ENCODE assay signal across 30 cellular contexts in the genomic region with DNA sequence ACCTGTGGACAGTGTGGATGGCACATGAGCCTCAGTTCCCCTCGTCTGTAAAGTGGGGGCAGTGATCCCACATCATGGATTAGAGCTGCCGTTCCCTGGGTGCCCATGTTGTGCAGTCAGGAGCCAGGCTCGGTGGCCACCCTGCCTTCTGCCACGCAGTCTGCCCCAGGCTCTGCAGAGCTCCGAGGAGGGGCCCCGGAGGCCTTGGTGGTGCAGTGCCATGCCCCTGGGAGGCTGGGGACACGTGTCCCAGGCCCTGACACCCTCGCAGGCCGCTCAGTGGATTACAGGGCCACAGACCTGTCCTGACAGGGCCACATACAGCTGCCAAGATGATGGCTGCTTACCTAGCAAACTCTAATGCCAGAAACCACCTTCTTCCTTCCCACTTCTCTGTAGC.
"Had no signal": no experiment of that assay in that cellular context is flagged by ENCODE, and none has a peak within 500 bp of the region (broad histone marks: within the 10 kb centered on the region; RNA-seq: fewer than 3 reads in every experiment).

No MANE protein-coding gene starts in this region.

- ATAC-seq: activated CD4-positive, alpha-beta T cell treated with anti-CD3 and anti-CD28 coated beads for 36 hours; activated CD8-positive, alpha-beta memory T cell treated with anti-CD3 and anti-CD28 coated beads, Interleukin-2, amount 10 ng/mL, durations not matched to agents 7 days and 5 days; activated CD8-positive, alpha-beta T cell treated with anti-CD3 and anti-CD28 coated beads, Interleukin-2, amount 10 ng/mL, durations not matched to agents 7 days and 5 days; activated T-helper 17 cell treated with anti-CD3 and anti-CD28 coated beads, Interleukin-2, amount 50 U/mL, for 72 hours; esophagus mucosa; T-helper 17 cell had no signal

- H3K27ac ChIP-seq: brain microvascular endothelial cell, coronary artery, dorsolateral prefrontal cortex had no signal

- DNase-seq: activated CD4-positive, alpha-beta memory T cell treated with anti-CD3 and anti-CD28 coated beads for 36 hours; activated CD4-positive, alpha-beta T cell treated with anti-CD3 and anti-CD28 coated beads for 36 hours; activated CD4-positive, alpha-beta T cell treated with anti-CD3 and anti-CD28 coated beads, Interleukin-2, amount 10 ng/mL, durations not matched to agents 24 days and 14 days; activated CD4-positive, CD25-positive, alpha-beta regulatory T cell; activated CD4-positive, CD25-positive, alpha-beta regulatory T cell treated with anti-CD3 and anti-CD28 coated beads, Interleukin-2, amount 50 U/mL, for 72 hours; activated CD8-positive, alpha-beta memory T cell treated with anti-CD3 and anti-CD28 coated beads, Interleukin-2, amount 10 ng/mL, durations not matched to agents 7 days and 5 days; activated CD8-positive, alpha-beta memory T cell treated with anti-CD3 and anti-CD28 coated beads, Interleukin-2, amount 50 U/mL, for 4 hours; activated CD8-positive, alpha-beta T cell treated with anti-CD3 and anti-CD28 coated beads, Interleukin-2, amount 10 ng/mL, durations not matched to agents 7 days and 5 days; activated effector memory CD4-positive, alpha-beta T cell treated with Interleukin-2 at 50 U/mL for 16 hours; activated gamma-delta T cell treated with Interleukin-2 at 50 U/mL for 16 hours; activated naive CD4-positive, alpha-beta T cell treated with anti-CD3 and anti-CD28 coated beads, Interleukin-2, amount 50 U/mL, for 16 hours; activated naive CD4-positive, alpha-beta T cell treated with Interleukin-2 at 50 U/mL for 16 hours; activated T-cell treated with anti-CD3 and anti-CD28 coated beads for 4 hours; activated T-cell treated with anti-CD3 and anti-CD28 coated beads, Interleukin-2, amount 50 U/mL, for 24 hours; amniotic stem cell; anterior cingulate cortex; brain microvascular endothelial cell; dorsolateral prefrontal cortex; effector memory CD4-positive, alpha-beta T cell; endodermal cell; foreskin fibroblast; head of caudate nucleus; T-helper 1 cell; T-helper 17 cell; T1000 had no signal

- H3K36me3 ChIP-seq: brain microvascular endothelial cell had no signal

- FAIRE-seq: astrocyte, frontal cortex had no signal

- H3K4me3 ChIP-seq: coronary artery, dorsolateral prefrontal cortex had no signal

- H3K27me3 ChIP-seq: brain microvascular endothelial cell had no signal
